8 cellular contexts compared by ENCODE assay signal in the genomic region with DNA sequence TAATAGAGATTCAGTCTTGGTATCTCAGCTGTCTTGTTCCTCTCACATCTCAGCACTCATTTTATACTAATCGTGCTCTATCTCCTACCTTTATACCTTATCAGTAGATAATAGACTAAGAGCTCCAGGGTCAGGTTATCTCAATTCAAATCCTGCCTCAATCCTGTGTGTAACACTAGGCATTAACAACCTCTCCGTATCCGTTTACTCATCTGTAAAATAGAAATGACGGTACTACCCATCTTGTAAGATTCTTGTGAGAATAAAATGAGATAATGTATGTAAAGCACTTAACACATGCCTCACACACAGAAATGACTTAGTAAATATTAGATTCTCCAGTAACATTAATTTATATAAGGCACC. TPM values are rescaled to one million over a fixed set of nuclear protein-coding genes. Genes with fewer than 3 reads are reported as not detected.
DNase-seq lines count a peak whose midpoint lies in the region; ATAC-seq, FAIRE-seq and TF ChIP-seq lines count a peak whose summit lies in the region.

No MANE protein-coding gene starts in this region.

- TF ChIP-seq CTCF in bronchial epithelial cell (IDR thresholded peaks at IDR 0.05; ENCODE audit: insufficient read depth, low read length, severe bottlenecking): no peak
- no peak for TF ChIP-seq CTCF in natural killer cell (IDR thresholded peaks at IDR 0.05)
- TF ChIP-seq CTCF in D721Med (IDR thresholded peaks at IDR 0.05; ENCODE audit: insufficient read depth, missing control alignments): no peak

- H3K4me1 ChIP-seq in CD8-positive, alpha-beta memory T cell (ENCODE audit: insufficient read depth, low read length): peaks cover 14% of the 10 kb centered on the region

- FAIRE-seq in bronchial epithelial cell (lab: Jason Lieb, UNC) (no peak), D721Med (lab: Jason Lieb, UNC) (no peak)

- ATAC-seq in HG03354 (IDR thresholded peaks at IDR 0.05; ENCODE audit: poor library complexity, severe bottlenecking, unreplicated experiment) (peak; percentile 6), natural killer cell (no peak), GM21390 (IDR thresholded peaks at IDR 0.05; ENCODE audit: unreplicated experiment) (no peak)

- peak overlapping the region; percentile 91 to 99 (median 98) for H3K27ac Mint-ChIP-seq in CD8-positive, alpha-beta memory T cell
- H3K27ac Mint-ChIP-seq in natural killer cell: peak overlapping the region; percentile 96 to 98

- POLR2A ChIA-PET in CD8-positive, alpha-beta memory T cell (lab: Charles Lee): interaction anchor here (0.6 to 1.7 kb wide), 6 partner anchors 13 to 316 kb away, joined by 3 to 14 read pairs (median 4); a partner anchor contains a TSS

- CTCF ChIA-PET in CD8-positive, alpha-beta memory T cell (lab: Charles Lee): interaction anchor here (0.5 to 8.3 kb wide), 23 partner anchors 9 to 86 kb away, joined by 3 to 105 read pairs (median 4); a partner anchor contains a TSS

- H3K27me3 ChIP-seq in CD8-positive, alpha-beta memory T cell (ENCODE audit: insufficient read depth, low read length, poor library complexity, severe bottlenecking): no peaks in the 10 kb centered on the region
- H3K27me3 ChIP-seq in bronchial epithelial cell (ENCODE audit: control insufficient read depth, insufficient read depth, low read length): no peaks in the 10 kb centered on the region

- intact Hi-C loops in natural killer cell (cut with micrococcal nuclease): loop anchor here (2.0 to 5.0 kb wide), 4 partner anchors 62 to 835 kb away; a partner anchor contains a TSS

- H3K27ac ChIP-seq in CD8-positive, alpha-beta memory T cell (ENCODE audit: low read depth, low read length): peak overlapping the region; percentile 88

- peaks cover 23 to 35% (median 34%) of the 10 kb centered on the region in 3 donors for H3K4me1 Mint-ChIP-seq in CD8-positive, alpha-beta memory T cell
- peaks cover 17 to 31% of the 10 kb centered on the region in 2 donors for H3K4me1 Mint-ChIP-seq in natural killer cell

- peaks cover 0 to 14% (median 2%) of the 10 kb centered on the region in 3 donors for H3K36me3 Mint-ChIP-seq in CD8-positive, alpha-beta memory T cell
- H3K36me3 Mint-ChIP-seq in natural killer cell: no peaks in the 10 kb centered on the region

- H3K4me3 ChIP-seq in CD8-positive, alpha-beta memory T cell (ENCODE audit: low read length): peak overlapping the region; percentile 70
- H3K4me3 ChIP-seq in bronchial epithelial cell (ENCODE audit: low read depth, low read length): peak overlapping the region; percentile 99

- H3K9me3 Mint-ChIP-seq in CD8-positive, alpha-beta memory T cell: no peaks in the 10 kb centered on the region
- H3K9me3 Mint-ChIP-seq in natural killer cell: no peaks in the 10 kb centered on the region

- no peak for DNase-seq in CD8-positive, alpha-beta memory T cell
- DNase-seq in bronchial epithelial cell (ENCODE audit: low read depth): no peak
- no peak for DNase-seq in natural killer cell
- no peak for DNase-seq in Kasumi-1 (lab: John Stamatoyannopoulos, UW)
- no peak for DNase-seq in D721Med (ENCODE audit: insufficient read length, low spot score)
- DNase-seq in NCI-H1417 treated with DMSO at 0.1 percent for 48 hours (lab: John Stamatoyannopoulos, UW): no peak

- H3K9me3 ChIP-seq in CD8-positive, alpha-beta memory T cell (ENCODE audit: low read length): no peaks in the 10 kb centered on the region

- peaks cover 0 to 2% of the 10 kb centered on the region in 2 donors for H3K27me3 Mint-ChIP-seq in CD8-positive, alpha-beta memory T cell
- H3K27me3 Mint-ChIP-seq in natural killer cell (ENCODE audit: low read depth in 2 of 2): no peaks in the 10 kb centered on the region

- no peaks in the 10 kb centered on the region for H3K36me3 ChIP-seq in CD8-positive, alpha-beta memory T cell (ENCODE audit: insufficient read depth, low read length)
- H3K36me3 ChIP-seq in bronchial epithelial cell (ENCODE audit: control insufficient read depth, insufficient read depth, low read length): peaks cover 3% of the 10 kb centered on the region

- peak overlapping the region; percentile 84 to 97 (median 91) for H3K4me3 Mint-ChIP-seq in CD8-positive, alpha-beta memory T cell
- H3K4me3 Mint-ChIP-seq in natural killer cell: peak overlapping the region; percentile 97

RNA-seq across cellular contexts. Expression of a gene that starts 0.6 kb away (rescaled TPM):
- 10 to 100 TPM; 28.7 to 31.9 TPM for total RNA-seq in CD8-positive, alpha-beta memory T cell
- 23.3 TPM for polyA plus RNA-seq in CD8-positive, alpha-beta memory T cell
- total RNA-seq in bronchial epithelial cell (138 and 173 TPM in 2 replicates), natural killer cell (10 to 100 TPM; 13.0 to 16.3 (median 13.9) TPM)

RNA-seq across cellular contexts. Expression of a gene that starts 13.0 kb away (rescaled TPM):
- 1 to 10 TPM; 1.7 TPM for total RNA-seq in CD8-positive, alpha-beta memory T cell
- 0.85 TPM for polyA plus RNA-seq in CD8-positive, alpha-beta memory T cell
- 0.64 and 1.1 TPM in 2 replicates for total RNA-seq in bronchial epithelial cell
- total RNA-seq in natural killer cell: 1 to 10 TPM in 1 of 3 donors, under 1 TPM in 2; 0.35 to 1.3 (median 0.65) TPM
